In the genomic region with DNA sequence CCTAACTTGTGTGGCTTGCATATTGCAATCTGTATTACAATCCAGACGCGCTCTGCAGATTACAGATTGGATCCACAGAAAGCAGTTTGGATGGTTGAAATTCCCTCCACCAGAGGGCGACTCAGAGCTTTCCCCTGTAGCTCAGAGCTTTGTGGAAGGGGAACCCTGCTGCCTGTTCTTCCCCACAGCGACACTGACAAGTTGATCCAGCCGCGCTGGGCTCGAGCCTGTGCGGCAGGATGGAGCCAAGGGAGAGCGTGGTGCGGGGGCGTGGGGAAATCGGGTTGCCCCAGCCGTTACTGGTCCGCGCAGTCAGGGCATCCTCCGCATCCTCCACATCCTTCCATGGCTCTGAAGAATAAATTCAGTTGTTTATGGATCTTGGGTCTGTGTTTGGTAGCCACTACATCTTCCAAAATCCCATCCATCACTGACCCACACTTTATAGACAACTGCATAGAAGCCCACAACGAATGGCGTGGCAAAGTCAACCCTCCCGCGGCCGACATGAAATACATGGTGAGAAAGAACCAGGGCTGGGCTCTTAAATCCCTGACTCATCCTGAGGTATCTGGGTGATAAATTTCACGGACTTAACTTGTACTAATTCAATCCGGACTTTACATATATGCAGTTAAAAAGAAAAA, we compare ENCODE assay signal across 8 cellular contexts. TPM values are rescaled to one million over a fixed set of nuclear protein-coding genes. Genes with fewer than 3 reads are reported as not detected.
DNase-seq lines count a peak whose midpoint lies in the region; FAIRE-seq and TF ChIP-seq lines count a peak whose summit lies in the region.

A gene with protein sequence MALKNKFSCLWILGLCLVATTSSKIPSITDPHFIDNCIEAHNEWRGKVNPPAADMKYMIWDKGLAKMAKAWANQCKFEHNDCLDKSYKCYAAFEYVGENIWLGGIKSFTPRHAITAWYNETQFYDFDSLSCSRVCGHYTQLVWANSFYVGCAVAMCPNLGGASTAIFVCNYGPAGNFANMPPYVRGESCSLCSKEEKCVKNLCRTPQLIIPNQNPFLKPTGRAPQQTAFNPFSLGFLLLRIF (plus strand): TSS at position 287 of the 647 bp plus-strand sequence. CDS start 59 bp downstream, at position 346.

- DNase-seq in GM06990 (ENCODE audit: extremely low read depth, insufficient read length) (peak; percentile 64), GM23248 (peak; percentile 86), Karpas-422 (peak; percentile 95), astrocyte (ENCODE audit: low read depth) (peak; percentile 85), hepatic stellate cell (ENCODE audit: low spot score) (peak; percentile 74), renal cortical epithelial cell (ENCODE audit: low read depth) (peak; percentile 86), cortex of kidney (lab: John Stamatoyannopoulos, UW) (no peak)

- WGBS in GM23248 (ENCODE audit: low coverage in 1 of 2, low lambda C conversion rate in 2 of 2, missing lambda C conversion rate in 2 of 2), 2 experiments = 11 to 17% methylated on average over 23 of the region's 23 CpGs

- H3K9me3 Mint-ChIP-seq in T-helper 1 cell treated with Interleukin-12 subunit alpha and Interleukin-12 subunit beta and Interleukin-4 antibody, amounts not matched to agents 30 μg/mL and 1 μg/mL, for 36 hours = no peaks in the 10 kb centered on the region
- H3K9me3 Mint-ChIP-seq in astrocyte (ENCODE audit: unreplicated experiment) = no peaks in the 10 kb centered on the region

- peak within 1 kb of the TSS; percentile 68 for H3K4me3 Mint-ChIP-seq in T-helper 1 cell treated with Interleukin-12 subunit alpha and Interleukin-12 subunit beta and Interleukin-4 antibody, amounts not matched to agents 30 μg/mL and 1 μg/mL, for 36 hours
- peak within 1 kb of the TSS; percentile 61 for H3K4me3 Mint-ChIP-seq in astrocyte (ENCODE audit: unreplicated experiment)

- in situ Hi-C loops in GM23248 (cut with MboI) = loop anchor here (5.0 kb wide), 1 partner anchor 153 kb away; no protein-coding TSS in a partner anchor

- peaks cover 4% of the 10 kb centered on the region; the same call in 1 of the 2 replicates for H3K4me1 ChIP-seq in GM23248 (ENCODE audit: insufficient read depth)
- H3K4me1 ChIP-seq in Karpas-422 (ENCODE audit: low read length) = peaks cover 23% of the 10 kb centered on the region
- H3K4me1 ChIP-seq in astrocyte (ENCODE audit: insufficient read depth, low read length) = peaks cover 4% of the 10 kb centered on the region

- peaks cover 54% of the 10 kb centered on the region for H3K27me3 Mint-ChIP-seq in T-helper 1 cell treated with Interleukin-12 subunit alpha and Interleukin-12 subunit beta and Interleukin-4 antibody, amounts not matched to agents 30 μg/mL and 1 μg/mL, for 36 hours (ENCODE audit: low read depth)
- no peaks in the 10 kb centered on the region for H3K27me3 Mint-ChIP-seq in astrocyte (ENCODE audit: low read depth, unreplicated experiment)

- H3K9me2 ChIP-seq in GM23248 (ENCODE audit: insufficient read depth) = no peaks in the 10 kb centered on the region
- H3K9me2 ChIP-seq in Karpas-422 (replicated peaks; ENCODE audit: insufficient read depth, low read length) = no peaks in the 10 kb centered on the region

- peak within 1 kb of the TSS; percentile 87 for H3K4me2 ChIP-seq in GM23248 (ENCODE audit: unreplicated experiment)
- H3K4me2 ChIP-seq in Karpas-422 (ENCODE audit: low read depth, low read length, poor library complexity, severe bottlenecking) = peak within 1 kb of the TSS; percentile 77
- peak within 1 kb of the TSS; percentile 87 for H3K4me2 ChIP-seq in astrocyte (ENCODE audit: low read length)

- H3K27ac Mint-ChIP-seq in T-helper 1 cell treated with Interleukin-12 subunit alpha and Interleukin-12 subunit beta and Interleukin-4 antibody, amounts not matched to agents 30 μg/mL and 1 μg/mL, for 36 hours = no peak within 1 kb of the TSS
- no peak within 1 kb of the TSS for H3K27ac Mint-ChIP-seq in astrocyte (ENCODE audit: unreplicated experiment)

- TF ChIP-seq CTCF in GM06990 (IDR thresholded peaks at IDR 0.05; ENCODE audit: insufficient read depth, low read length, poor library complexity, severe bottlenecking) = peak; percentile 86
- peak; percentile 89 for TF ChIP-seq CTCF in astrocyte (IDR thresholded peaks at IDR 0.05; ENCODE audit: insufficient read depth, low read depth, low read length)

- H3K79me2 ChIP-seq in GM23248 (ENCODE audit: insufficient read depth) (no peaks in the 10 kb centered on the region), Karpas-422 (ENCODE audit: low read length) (no peaks in the 10 kb centered on the region), astrocyte (ENCODE audit: insufficient read depth, low read length) (no peaks in the 10 kb centered on the region)

- H2AFZ ChIP-seq in GM23248 = peak within 1 kb of the TSS; percentile 92
- peak within 1 kb of the TSS; percentile 61 for H2AFZ ChIP-seq in Karpas-422 (ENCODE audit: low read length)
- peak within 1 kb of the TSS; percentile 75 for H2AFZ ChIP-seq in astrocyte (ENCODE audit: low read depth, low read length)

- H3K4me3 ChIP-seq in GM06990 (replicated peaks; ENCODE audit: low read depth, low read length) (peak within 1 kb of the TSS; percentile 66), GM23248 (peak within 1 kb of the TSS; percentile 82), Karpas-422 (ENCODE audit: low read length) (peak within 1 kb of the TSS; percentile 70), astrocyte (ENCODE audit: insufficient read depth, low read depth, low read length) (peak within 1 kb of the TSS; percentile 65)

- H4K20me1 ChIP-seq in GM23248 (ENCODE audit: insufficient read depth) (no peaks in the 10 kb centered on the region), Karpas-422 (ENCODE audit: insufficient read depth, low read depth, low read length) (no peaks in the 10 kb centered on the region), astrocyte (ENCODE audit: insufficient read depth, low read length) (no peaks in the 10 kb centered on the region)

- H3K36me3 Mint-ChIP-seq in T-helper 1 cell treated with Interleukin-12 subunit alpha and Interleukin-12 subunit beta and Interleukin-4 antibody, amounts not matched to agents 30 μg/mL and 1 μg/mL, for 36 hours (ENCODE audit: low read depth) = no peaks in the 10 kb centered on the region
- no peaks in the 10 kb centered on the region for H3K36me3 Mint-ChIP-seq in astrocyte (ENCODE audit: low read depth, unreplicated experiment)

- H3K9me3 ChIP-seq in GM23248 (ENCODE audit: low read depth) (no peaks in the 10 kb centered on the region), Karpas-422 (ENCODE audit: low read length) (no peaks in the 10 kb centered on the region), astrocyte (ENCODE audit: insufficient read depth, low read depth, low read length) (no peaks in the 10 kb centered on the region)

- H3K27ac ChIP-seq in GM23248 (peak within 1 kb of the TSS; percentile 46), Karpas-422 (ENCODE audit: low read length) (no peak within 1 kb of the TSS), astrocyte (ENCODE audit: low read depth, low read length) (peak within 1 kb of the TSS; percentile 53)

- peak; percentile 98 for FAIRE-seq in astrocyte (lab: Jason Lieb, UNC)

- H3F3A ChIP-seq in GM23248 (ENCODE audit: insufficient read depth) = 0 out of 2 replicates have a peak, but pooled peaks cover 7% of the 10 kb centered on the region

- peak within 1 kb of the TSS; percentile 66 for H3K9ac ChIP-seq in GM23248
- peak within 1 kb of the TSS; percentile 69 for H3K9ac ChIP-seq in Karpas-422 (ENCODE audit: low read length)
- peak within 1 kb of the TSS; percentile 79 for H3K9ac ChIP-seq in astrocyte (ENCODE audit: low read length)

- peaks cover 26% of the 10 kb centered on the region for H3K4me1 Mint-ChIP-seq in T-helper 1 cell treated with Interleukin-12 subunit alpha and Interleukin-12 subunit beta and Interleukin-4 antibody, amounts not matched to agents 30 μg/mL and 1 μg/mL, for 36 hours (ENCODE audit: low read depth)
- H3K4me1 Mint-ChIP-seq in astrocyte (ENCODE audit: low read depth, unreplicated experiment) = peaks cover 2% of the 10 kb centered on the region

- H3K27me3 ChIP-seq in GM06990 (replicated peaks; ENCODE audit: control insufficient read depth, insufficient read depth, low read length) (no peaks in the 10 kb centered on the region), GM23248 (replicated peaks; ENCODE audit: insufficient read depth) (no peaks in the 10 kb centered on the region), Karpas-422 (ENCODE audit: low read length) (no peaks in the 10 kb centered on the region), astrocyte (ENCODE audit: insufficient read depth, low read length) (no peaks in the 10 kb centered on the region)

- H3K36me3 ChIP-seq in GM06990 (ENCODE audit: control insufficient read depth, insufficient read depth, low read length) = no peaks in the 10 kb centered on the region
- no peaks in the 10 kb centered on the region for H3K36me3 ChIP-seq in GM23248 (ENCODE audit: low read depth)
- no peaks in the 10 kb centered on the region for H3K36me3 ChIP-seq in Karpas-422 (ENCODE audit: insufficient read depth, low read length)
- H3K36me3 ChIP-seq in astrocyte (ENCODE audit: insufficient read depth, low read length) = no peaks in the 10 kb centered on the region

RNA-seq across cellular contexts. Expression of the gene that starts here (rescaled TPM):
- total RNA-seq in GM23248 (2014; rRNA removed; shearing (Covaris generic)) = not detected in 2 replicates
- polyA plus RNA-seq in GM23248 (2016; fragmentation: Nextera tagmentation; extraction: Ambion mirVana) = not detected in 2 replicates
- total RNA-seq in Karpas-422 (2014; rRNA removed; shearing (Covaris generic); ENCODE audit: low replicate concordance) = not detected in 2 replicates
- not detected in 2 replicates for total RNA-seq in astrocyte
- not detected in 2 replicates for total RNA-seq in renal cortical epithelial cell

Comparison
In these comparisons a context has a peak if more than half of its experiments do, and no peak if none do; other contexts are left out.
1. Peak in DNase-seq, H3K4me3 ChIP-seq, H3K27ac ChIP-seq, H3K9ac ChIP-seq and H3K4me2 ChIP-seq in GM23248; RNA of the gene not detected or under 1 TPM.
2. Peak in DNase-seq, H3K4me3 ChIP-seq, H3K9ac ChIP-seq and H3K4me2 ChIP-seq in Karpas-422; RNA of the gene not detected or under 1 TPM.
3. Peak in DNase-seq, H3K4me3 ChIP-seq, H3K27ac ChIP-seq, H3K9ac ChIP-seq and H3K4me2 ChIP-seq in astrocyte; RNA of the gene not detected or under 1 TPM.
4. Peak in DNase-seq in renal cortical epithelial cell; RNA of the gene not detected or under 1 TPM.